1 cellular context compared by ENCODE assay signal in the genomic region with DNA sequence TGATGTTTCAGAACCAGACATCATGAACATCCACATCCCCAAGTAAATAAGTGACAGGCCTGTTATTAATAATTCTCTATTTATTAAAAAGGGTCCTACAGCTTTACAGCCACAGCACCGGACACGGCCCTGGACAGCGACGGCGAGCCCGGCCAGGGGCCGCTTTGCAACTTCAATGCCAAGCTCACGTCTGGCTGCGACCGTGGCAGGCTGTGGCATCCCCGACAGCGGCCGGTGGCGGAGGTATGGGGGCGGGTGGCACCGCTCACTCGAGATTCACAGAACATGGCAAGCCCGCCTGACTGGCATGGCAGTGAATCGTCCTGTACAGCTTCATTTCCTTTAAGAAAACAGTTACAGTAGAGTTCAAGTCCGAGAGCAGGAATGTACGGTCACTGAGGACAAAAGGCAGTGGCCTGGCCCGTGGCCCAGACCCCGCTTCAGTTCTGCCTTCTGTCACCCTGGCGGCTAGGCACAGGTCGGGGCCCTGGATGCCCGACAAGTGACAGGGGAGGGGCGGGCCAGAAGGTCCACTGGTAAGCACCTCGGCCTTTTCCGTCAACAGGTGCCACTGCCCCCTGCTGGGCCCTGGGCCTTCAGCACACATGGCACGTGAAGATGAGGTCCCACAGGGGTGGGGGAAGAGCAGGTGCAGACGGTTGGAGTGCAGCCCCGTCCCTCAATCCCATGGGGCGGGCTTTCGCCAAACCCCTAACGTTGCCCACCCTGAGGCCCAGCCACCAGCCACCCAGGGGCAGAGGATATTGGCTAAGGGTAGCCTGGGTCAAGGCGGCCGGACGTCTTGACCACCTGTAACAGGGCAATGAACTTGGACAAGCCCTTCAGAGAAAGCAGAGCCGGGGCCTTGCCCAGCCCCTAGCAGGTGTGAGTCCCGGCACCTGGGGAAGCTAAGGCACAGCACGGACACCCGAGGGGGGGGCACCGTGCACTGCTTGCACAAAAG.
TF ChIP-seq lines count a peak whose summit lies in the region.

No MANE protein-coding gene starts in this region.

TF ChIP-seq in HepG2, 621 proteins besides CTCF, POLR2A, EP300 and RAD21 (continued from another document):
- TF ChIP-seq, protein P1, sequence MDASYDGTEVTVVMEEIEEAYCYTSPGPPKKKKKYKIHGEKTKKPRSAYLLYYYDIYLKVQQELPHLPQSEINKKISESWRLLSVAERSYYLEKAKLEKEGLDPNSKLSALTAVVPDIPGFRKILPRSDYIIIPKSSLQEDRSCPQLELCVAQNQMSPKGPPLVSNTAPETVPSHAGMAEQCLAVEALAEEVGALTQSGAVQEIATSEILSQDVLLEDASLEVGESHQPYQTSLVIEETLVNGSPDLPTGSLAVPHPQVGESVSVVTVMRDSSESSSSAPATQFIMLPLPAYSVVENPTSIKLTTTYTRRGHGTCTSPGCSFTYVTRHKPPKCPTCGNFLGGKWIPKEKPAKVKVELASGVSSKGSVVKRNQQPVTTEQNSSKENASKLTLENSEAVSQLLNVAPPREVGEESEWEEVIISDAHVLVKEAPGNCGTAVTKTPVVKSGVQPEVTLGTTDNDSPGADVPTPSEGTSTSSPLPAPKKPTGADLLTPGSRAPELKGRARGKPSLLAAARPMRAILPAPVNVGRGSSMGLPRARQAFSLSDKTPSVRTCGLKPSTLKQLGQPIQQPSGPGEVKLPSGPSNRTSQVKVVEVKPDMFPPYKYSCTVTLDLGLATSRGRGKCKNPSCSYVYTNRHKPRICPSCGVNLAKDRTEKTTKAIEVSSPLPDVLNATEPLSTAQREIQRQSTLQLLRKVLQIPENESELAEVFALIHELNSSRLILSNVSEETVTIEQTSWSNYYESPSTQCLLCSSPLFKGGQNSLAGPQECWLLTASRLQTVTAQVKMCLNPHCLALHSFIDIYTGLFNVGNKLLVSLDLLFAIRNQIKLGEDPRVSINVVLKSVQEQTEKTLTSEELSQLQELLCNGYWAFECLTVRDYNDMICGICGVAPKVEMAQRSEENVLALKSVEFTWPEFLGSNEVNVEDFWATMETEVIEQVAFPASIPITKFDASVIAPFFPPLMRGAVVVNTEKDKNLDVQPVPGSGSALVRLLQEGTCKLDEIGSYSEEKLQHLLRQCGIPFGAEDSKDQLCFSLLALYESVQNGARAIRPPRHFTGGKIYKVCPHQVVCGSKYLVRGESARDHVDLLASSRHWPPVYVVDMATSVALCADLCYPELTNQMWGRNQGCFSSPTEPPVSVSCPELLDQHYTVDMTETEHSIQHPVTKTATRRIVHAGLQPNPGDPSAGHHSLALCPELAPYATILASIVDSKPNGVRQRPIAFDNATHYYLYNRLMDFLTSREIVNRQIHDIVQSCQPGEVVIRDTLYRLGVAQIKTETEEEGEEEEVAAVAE (CRISPR knock-in tag; IDR thresholded peaks at IDR 0.05; ENCODE audit: borderline replicate concordance): no peak
- TF ChIP-seq ZBTB38 (CRISPR knock-in tag; IDR thresholded peaks at IDR 0.05) (peak; percentile 56; the same call in 1 of the 2 replicates), ZC3H13 (CRISPR knock-in tag; IDR thresholded peaks at IDR 0.05) (peak; percentile 69; the same call in 1 of the 2 replicates), ZNF501 (CRISPR knock-in tag; IDR thresholded peaks at IDR 0.05) (peak; percentile 11; the same call in 1 of the 2 replicates), MTA1 (CRISPR knock-in tag; IDR thresholded peaks at IDR 0.05; ENCODE audit: borderline replicate concordance) (0 out of 2 replicates have a peak, but pooled peaks have one; percentile 7), ZBTB7B (CRISPR knock-in tag; IDR thresholded peaks at IDR 0.05) (0 out of 2 replicates have a peak, but pooled peaks have one; percentile 30), ZNF256 (CRISPR knock-in tag; conservative IDR thresholded peaks at IDR 0.05) (no peak), ZNF589 (CRISPR knock-in tag; conservative IDR thresholded peaks at IDR 0.05) (no peak), ZNF776 (CRISPR knock-in tag; IDR thresholded peaks at IDR 0.05) (no peak), HNF4A (CRISPR knock-in tag; IDR thresholded peaks at IDR 0.05) (peak; percentile 41), RFX3 (CRISPR knock-in tag; IDR thresholded peaks at IDR 0.05) (no peak), XRCC5 (optimal IDR thresholded peaks at IDR 0.05; ENCODE audit: low read length) (peak; percentile 76), ZMYM3 (CRISPR knock-in tag; IDR thresholded peaks at IDR 0.05) (peak; percentile 57), ZFX (CRISPR knock-in tag; IDR thresholded peaks at IDR 0.05; ENCODE audit: low read depth) (peak; percentile 40; the same call in 1 of the 2 replicates)
- TF ChIP-seq, protein P2, sequence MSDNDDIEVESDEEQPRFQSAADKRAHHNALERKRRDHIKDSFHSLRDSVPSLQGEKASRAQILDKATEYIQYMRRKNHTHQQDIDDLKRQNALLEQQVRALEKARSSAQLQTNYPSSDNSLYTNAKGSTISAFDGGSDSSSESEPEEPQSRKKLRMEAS (IDR thresholded peaks at IDR 0.05): peak; percentile 81
- TF ChIP-seq, protein P3, sequence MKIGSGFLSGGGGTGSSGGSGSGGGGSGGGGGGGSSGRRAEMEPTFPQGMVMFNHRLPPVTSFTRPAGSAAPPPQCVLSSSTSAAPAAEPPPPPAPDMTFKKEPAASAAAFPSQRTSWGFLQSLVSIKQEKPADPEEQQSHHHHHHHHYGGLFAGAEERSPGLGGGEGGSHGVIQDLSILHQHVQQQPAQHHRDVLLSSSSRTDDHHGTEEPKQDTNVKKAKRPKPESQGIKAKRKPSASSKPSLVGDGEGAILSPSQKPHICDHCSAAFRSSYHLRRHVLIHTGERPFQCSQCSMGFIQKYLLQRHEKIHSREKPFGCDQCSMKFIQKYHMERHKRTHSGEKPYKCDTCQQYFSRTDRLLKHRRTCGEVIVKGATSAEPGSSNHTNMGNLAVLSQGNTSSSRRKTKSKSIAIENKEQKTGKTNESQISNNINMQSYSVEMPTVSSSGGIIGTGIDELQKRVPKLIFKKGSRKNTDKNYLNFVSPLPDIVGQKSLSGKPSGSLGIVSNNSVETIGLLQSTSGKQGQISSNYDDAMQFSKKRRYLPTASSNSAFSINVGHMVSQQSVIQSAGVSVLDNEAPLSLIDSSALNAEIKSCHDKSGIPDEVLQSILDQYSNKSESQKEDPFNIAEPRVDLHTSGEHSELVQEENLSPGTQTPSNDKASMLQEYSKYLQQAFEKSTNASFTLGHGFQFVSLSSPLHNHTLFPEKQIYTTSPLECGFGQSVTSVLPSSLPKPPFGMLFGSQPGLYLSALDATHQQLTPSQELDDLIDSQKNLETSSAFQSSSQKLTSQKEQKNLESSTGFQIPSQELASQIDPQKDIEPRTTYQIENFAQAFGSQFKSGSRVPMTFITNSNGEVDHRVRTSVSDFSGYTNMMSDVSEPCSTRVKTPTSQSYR (CRISPR knock-in tag; IDR thresholded peaks at IDR 0.05; ENCODE audit: borderline replicate concordance): peak; percentile 54; the same call in 1 of the 2 replicates
- TF ChIP-seq, protein P4, sequence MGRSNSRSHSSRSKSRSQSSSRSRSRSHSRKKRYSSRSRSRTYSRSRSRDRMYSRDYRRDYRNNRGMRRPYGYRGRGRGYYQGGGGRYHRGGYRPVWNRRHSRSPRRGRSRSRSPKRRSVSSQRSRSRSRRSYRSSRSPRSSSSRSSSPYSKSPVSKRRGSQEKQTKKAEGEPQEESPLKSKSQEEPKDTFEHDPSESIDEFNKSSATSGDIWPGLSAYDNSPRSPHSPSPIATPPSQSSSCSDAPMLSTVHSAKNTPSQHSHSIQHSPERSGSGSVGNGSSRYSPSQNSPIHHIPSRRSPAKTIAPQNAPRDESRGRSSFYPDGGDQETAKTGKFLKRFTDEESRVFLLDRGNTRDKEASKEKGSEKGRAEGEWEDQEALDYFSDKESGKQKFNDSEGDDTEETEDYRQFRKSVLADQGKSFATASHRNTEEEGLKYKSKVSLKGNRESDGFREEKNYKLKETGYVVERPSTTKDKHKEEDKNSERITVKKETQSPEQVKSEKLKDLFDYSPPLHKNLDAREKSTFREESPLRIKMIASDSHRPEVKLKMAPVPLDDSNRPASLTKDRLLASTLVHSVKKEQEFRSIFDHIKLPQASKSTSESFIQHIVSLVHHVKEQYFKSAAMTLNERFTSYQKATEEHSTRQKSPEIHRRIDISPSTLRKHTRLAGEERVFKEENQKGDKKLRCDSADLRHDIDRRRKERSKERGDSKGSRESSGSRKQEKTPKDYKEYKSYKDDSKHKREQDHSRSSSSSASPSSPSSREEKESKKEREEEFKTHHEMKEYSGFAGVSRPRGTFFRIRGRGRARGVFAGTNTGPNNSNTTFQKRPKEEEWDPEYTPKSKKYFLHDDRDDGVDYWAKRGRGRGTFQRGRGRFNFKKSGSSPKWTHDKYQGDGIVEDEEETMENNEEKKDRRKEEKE (IDR thresholded peaks at IDR 0.05): no peak
- TF ChIP-seq, protein P5, sequence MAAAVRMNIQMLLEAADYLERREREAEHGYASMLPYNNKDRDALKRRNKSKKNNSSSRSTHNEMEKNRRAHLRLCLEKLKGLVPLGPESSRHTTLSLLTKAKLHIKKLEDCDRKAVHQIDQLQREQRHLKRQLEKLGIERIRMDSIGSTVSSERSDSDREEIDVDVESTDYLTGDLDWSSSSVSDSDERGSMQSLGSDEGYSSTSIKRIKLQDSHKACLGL (CRISPR knock-in tag; IDR thresholded peaks at IDR 0.05): 0 out of 2 replicates have a peak, but pooled peaks have one; percentile 12
- TF ChIP-seq, protein P6, sequence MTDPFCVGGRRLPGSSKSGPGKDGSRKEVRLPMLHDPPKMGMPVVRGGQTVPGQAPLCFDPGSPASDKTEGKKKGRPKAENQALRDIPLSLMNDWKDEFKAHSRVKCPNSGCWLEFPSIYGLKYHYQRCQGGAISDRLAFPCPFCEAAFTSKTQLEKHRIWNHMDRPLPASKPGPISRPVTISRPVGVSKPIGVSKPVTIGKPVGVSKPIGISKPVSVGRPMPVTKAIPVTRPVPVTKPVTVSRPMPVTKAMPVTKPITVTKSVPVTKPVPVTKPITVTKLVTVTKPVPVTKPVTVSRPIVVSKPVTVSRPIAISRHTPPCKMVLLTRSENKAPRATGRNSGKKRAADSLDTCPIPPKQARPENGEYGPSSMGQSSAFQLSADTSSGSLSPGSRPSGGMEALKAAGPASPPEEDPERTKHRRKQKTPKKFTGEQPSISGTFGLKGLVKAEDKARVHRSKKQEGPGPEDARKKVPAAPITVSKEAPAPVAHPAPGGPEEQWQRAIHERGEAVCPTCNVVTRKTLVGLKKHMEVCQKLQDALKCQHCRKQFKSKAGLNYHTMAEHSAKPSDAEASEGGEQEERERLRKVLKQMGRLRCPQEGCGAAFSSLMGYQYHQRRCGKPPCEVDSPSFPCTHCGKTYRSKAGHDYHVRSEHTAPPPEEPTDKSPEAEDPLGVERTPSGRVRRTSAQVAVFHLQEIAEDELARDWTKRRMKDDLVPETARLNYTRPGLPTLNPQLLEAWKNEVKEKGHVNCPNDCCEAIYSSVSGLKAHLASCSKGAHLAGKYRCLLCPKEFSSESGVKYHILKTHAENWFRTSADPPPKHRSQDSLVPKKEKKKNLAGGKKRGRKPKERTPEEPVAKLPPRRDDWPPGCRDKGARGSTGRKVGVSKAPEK (CRISPR knock-in tag; IDR thresholded peaks at IDR 0.05; ENCODE audit: borderline replicate concordance): 0 out of 2 replicates have a peak, but pooled peaks have one; percentile 4
- TF ChIP-seq, protein P7, sequence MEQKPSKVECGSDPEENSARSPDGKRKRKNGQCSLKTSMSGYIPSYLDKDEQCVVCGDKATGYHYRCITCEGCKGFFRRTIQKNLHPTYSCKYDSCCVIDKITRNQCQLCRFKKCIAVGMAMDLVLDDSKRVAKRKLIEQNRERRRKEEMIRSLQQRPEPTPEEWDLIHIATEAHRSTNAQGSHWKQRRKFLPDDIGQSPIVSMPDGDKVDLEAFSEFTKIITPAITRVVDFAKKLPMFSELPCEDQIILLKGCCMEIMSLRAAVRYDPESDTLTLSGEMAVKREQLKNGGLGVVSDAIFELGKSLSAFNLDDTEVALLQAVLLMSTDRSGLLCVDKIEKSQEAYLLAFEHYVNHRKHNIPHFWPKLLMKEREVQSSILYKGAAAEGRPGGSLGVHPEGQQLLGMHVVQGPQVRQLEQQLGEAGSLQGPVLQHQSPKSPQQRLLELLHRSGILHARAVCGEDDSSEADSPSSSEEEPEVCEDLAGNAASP (CRISPR knock-in tag; IDR thresholded peaks at IDR 0.05; ENCODE audit: borderline replicate concordance): no peak
- TF ChIP-seq, protein P8, sequence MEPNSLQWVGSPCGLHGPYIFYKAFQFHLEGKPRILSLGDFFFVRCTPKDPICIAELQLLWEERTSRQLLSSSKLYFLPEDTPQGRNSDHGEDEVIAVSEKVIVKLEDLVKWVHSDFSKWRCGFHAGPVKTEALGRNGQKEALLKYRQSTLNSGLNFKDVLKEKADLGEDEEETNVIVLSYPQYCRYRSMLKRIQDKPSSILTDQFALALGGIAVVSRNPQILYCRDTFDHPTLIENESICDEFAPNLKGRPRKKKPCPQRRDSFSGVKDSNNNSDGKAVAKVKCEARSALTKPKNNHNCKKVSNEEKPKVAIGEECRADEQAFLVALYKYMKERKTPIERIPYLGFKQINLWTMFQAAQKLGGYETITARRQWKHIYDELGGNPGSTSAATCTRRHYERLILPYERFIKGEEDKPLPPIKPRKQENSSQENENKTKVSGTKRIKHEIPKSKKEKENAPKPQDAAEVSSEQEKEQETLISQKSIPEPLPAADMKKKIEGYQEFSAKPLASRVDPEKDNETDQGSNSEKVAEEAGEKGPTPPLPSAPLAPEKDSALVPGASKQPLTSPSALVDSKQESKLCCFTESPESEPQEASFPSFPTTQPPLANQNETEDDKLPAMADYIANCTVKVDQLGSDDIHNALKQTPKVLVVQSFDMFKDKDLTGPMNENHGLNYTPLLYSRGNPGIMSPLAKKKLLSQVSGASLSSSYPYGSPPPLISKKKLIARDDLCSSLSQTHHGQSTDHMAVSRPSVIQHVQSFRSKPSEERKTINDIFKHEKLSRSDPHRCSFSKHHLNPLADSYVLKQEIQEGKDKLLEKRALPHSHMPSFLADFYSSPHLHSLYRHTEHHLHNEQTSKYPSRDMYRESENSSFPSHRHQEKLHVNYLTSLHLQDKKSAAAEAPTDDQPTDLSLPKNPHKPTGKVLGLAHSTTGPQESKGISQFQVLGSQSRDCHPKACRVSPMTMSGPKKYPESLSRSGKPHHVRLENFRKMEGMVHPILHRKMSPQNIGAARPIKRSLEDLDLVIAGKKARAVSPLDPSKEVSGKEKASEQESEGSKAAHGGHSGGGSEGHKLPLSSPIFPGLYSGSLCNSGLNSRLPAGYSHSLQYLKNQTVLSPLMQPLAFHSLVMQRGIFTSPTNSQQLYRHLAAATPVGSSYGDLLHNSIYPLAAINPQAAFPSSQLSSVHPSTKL (CRISPR knock-in tag; IDR thresholded peaks at IDR 0.05): peak; percentile 19; the same call in 1 of the 2 replicates
